ENCODE assay signal across 16 cellular contexts in genomic region chr1:179046808-179047636, GRCh38. TPM values are rescaled to one million over a fixed set of nuclear protein-coding genes. Genes with fewer than 3 reads are reported as not detected.
DNase-seq lines count a peak whose midpoint lies in the region; TF ChIP-seq lines count a peak whose summit lies in the region.
"Had no signal": no experiment of that assay in that cellular context is flagged by ENCODE, and none has a peak within 500 bp of the region (broad histone marks: within the 10 kb centered on the region; RNA-seq: fewer than 3 reads in every experiment).

No MANE protein-coding gene starts in this region.

- H3K14ac ChIP-seq in H9 (ENCODE audit: insufficient read depth, low read length): no peak overlapping the region

- no peaks in the 10 kb centered on the region for H3K9me3 ChIP-seq in H9 (ENCODE audit: control insufficient read depth, low read depth, low read length)
- H3K9me3 ChIP-seq in mesodermal cell (ENCODE audit: control insufficient read depth, low read length): no peaks in the 10 kb centered on the region
- H3K9me3 ChIP-seq: neutrophil, tibial artery had no signal

- H3K36me3 Mint-ChIP-seq in H9 (ENCODE audit: insufficient read depth in 1 of 3, low read depth in 3 of 3): peaks cover 0 to 10% (median 4%) of the 10 kb centered on the region in 3 experiments; a peak in 4 of 7 replicates

- H3K23me2 ChIP-seq in H9 (ENCODE audit: insufficient read length, low read depth, low read length, poor library complexity, severe bottlenecking): no peaks in the 10 kb centered on the region

- no peaks in the 10 kb centered on the region for H4K20me1 ChIP-seq in H9 (ENCODE audit: control insufficient read depth, insufficient read depth, insufficient read length)

- H2AFZ ChIP-seq in H9 (ENCODE audit: low read length): no peak overlapping the region

- no peak overlapping the region for H3K4me2 ChIP-seq in H9 (ENCODE audit: insufficient read depth, insufficient read length, low read length)

- H2BK20ac ChIP-seq in H9 (ENCODE audit: low read depth, low read length, poor library complexity, severe bottlenecking): no peak overlapping the region

- H3K4me1 ChIP-seq in H9 (ENCODE audit: insufficient read depth, low read length) (no peaks in the 10 kb centered on the region), mesodermal cell (ENCODE audit: control insufficient read depth, insufficient read depth, low read length, poor library complexity, severe bottlenecking) (peaks cover 8% of the 10 kb centered on the region)

- H3K36me3 ChIP-seq in mesodermal cell (ENCODE audit: control insufficient read depth, insufficient read depth, low read length): peaks cover 7% of the 10 kb centered on the region

- H2BK15ac ChIP-seq in H9 (ENCODE audit: low read depth, low read length): no peak overlapping the region

- no peak overlapping the region for H4K91ac ChIP-seq in H9 (ENCODE audit: insufficient read length, low read depth, low read length)

- H3K27me3 Mint-ChIP-seq in H9 (ENCODE audit: low read depth): no peaks in the 10 kb centered on the region
- H3K27me3 Mint-ChIP-seq: activated CD4-positive, alpha-beta T cell treated with anti-CD3 and anti-CD28 coated beads for 36 hours; activated naive CD8-positive, alpha-beta T cell treated with anti-CD3 and anti-CD28 coated beads for 36 hours had no signal

- no peaks in the 10 kb centered on the region for H3K27me3 ChIP-seq in H9 (ENCODE audit: insufficient read depth, low read length)
- H3K27me3 ChIP-seq: neutrophil, tibial artery had no signal

- no peak overlapping the region for H3K4me3 Mint-ChIP-seq in H9
- H3K4me3 Mint-ChIP-seq: activated CD4-positive, alpha-beta T cell treated with anti-CD3 and anti-CD28 coated beads for 36 hours; activated naive CD8-positive, alpha-beta T cell treated with anti-CD3 and anti-CD28 coated beads for 36 hours had no signal

- no peak overlapping the region for H3K4ac ChIP-seq in H9 (ENCODE audit: low read depth, low read length)

- H3K27ac ChIP-seq in H9 (ENCODE audit: insufficient read length, low read depth, low read length): no peak overlapping the region
- peak overlapping the region; percentile 51 for H3K27ac ChIP-seq in mesodermal cell (ENCODE audit: low read depth, low read length, severe bottlenecking)
- H3K27ac ChIP-seq: C4-2B, neutrophil, tibial artery had no signal

- DNase-seq in H9 (no peak), OCI-M2 (lab: John Stamatoyannopoulos, UW; ENCODE audit: unreplicated experiment) (peak; percentile 92), epithelial cell of esophagus (ENCODE audit: low read depth) (peak; percentile 21), NCI-H2029 treated with DMSO at 0.1 percent for 48 hours (lab: John Stamatoyannopoulos, UW) (no peak), NCI-H2081 (lab: John Stamatoyannopoulos, UW) (no peak), SHP77 treated with DMSO at 0.1 percent for 48 hours (lab: John Stamatoyannopoulos, UW) (no peak), T-helper 1 cell (no peak)
- DNase-seq: activated CD4-positive, alpha-beta T cell treated with anti-CD3 and anti-CD28 coated beads for 36 hours; activated naive CD8-positive, alpha-beta T cell treated with anti-CD3 and anti-CD28 coated beads for 36 hours; NCI-H2029; NCI-H82; stimulated activated CD4-positive, alpha-beta T cell treated with anti-CD3 and anti-CD28 coated beads, Interleukin-4, amount 100 ng/mL, for 24 hours; tibial artery had no signal

- H3K27ac Mint-ChIP-seq in H9: peak overlapping the region in 2 of 3 experiments; percentile 1 to 3; a peak in 2 of 7 replicates
- H3K27ac Mint-ChIP-seq: activated CD4-positive, alpha-beta T cell treated with anti-CD3 and anti-CD28 coated beads for 36 hours; activated naive CD8-positive, alpha-beta T cell treated with anti-CD3 and anti-CD28 coated beads for 36 hours had no signal

- H3K23ac ChIP-seq in H9 (ENCODE audit: insufficient read length, low read depth, low read length): no peak overlapping the region

- no peak for TF ChIP-seq CTCF in H9 (conservative IDR thresholded peaks at IDR 0.05)
- TF ChIP-seq CTCF in epithelial cell of esophagus (IDR thresholded peaks at IDR 0.05; ENCODE audit: insufficient read depth, low read depth, low read length, missing control alignments): no peak

- H2AK5ac ChIP-seq in H9 (ENCODE audit: insufficient read length, low read length): no peak overlapping the region

- H2BK120ac ChIP-seq in H9 (ENCODE audit: low read depth, low read length, poor library complexity, severe bottlenecking): no peak overlapping the region

- no peak overlapping the region for H4K5ac ChIP-seq in H9 (ENCODE audit: insufficient read length, low read depth, low read length)

- no peak overlapping the region for H3K9ac ChIP-seq in H9 (ENCODE audit: extremely low read depth, insufficient read length, low read length)

- H3K4me3 ChIP-seq in epithelial cell of esophagus (ENCODE audit: low read length) (no peak overlapping the region), mesodermal cell (ENCODE audit: extremely low read depth, insufficient read depth, low read length, poor library complexity, severe bottlenecking) (no peak overlapping the region)
- H3K4me3 ChIP-seq: tibial artery had no signal

- H3K9me3 Mint-ChIP-seq in H9: no peaks in the 10 kb centered on the region; a peak in 1 of 5 replicates
- H3K9me3 Mint-ChIP-seq: activated naive CD8-positive, alpha-beta T cell treated with anti-CD3 and anti-CD28 coated beads for 36 hours had no signal

- no peak overlapping the region for H4K8ac ChIP-seq in H9 (replicated peaks; ENCODE audit: insufficient read length, low read depth, low read length)

- no peak overlapping the region for H3T11ph ChIP-seq in H9 (ENCODE audit: low read length)

- no peak overlapping the region for H2BK12ac ChIP-seq in H9 (ENCODE audit: insufficient read length, low read depth, low read length)

- H3K79me1 ChIP-seq in H9 (ENCODE audit: insufficient read depth, low read depth, low read length, poor library complexity, severe bottlenecking): no peaks in the 10 kb centered on the region

- H3K4me1 Mint-ChIP-seq in H9: 0 out of 4 replicates have a peak, but pooled peaks cover 0 to 3% of the 10 kb centered on the region in 2 experiments
- H3K4me1 Mint-ChIP-seq: activated CD4-positive, alpha-beta T cell treated with anti-CD3 and anti-CD28 coated beads for 36 hours had no signal

- H3K56ac ChIP-seq in H9 (ENCODE audit: insufficient read length, low read depth, low read length): no peak overlapping the region

- no peaks in the 10 kb centered on the region for H3K79me2 ChIP-seq in H9 (ENCODE audit: insufficient read depth, low read length)

- no peak overlapping the region for H2BK5ac ChIP-seq in H9 (ENCODE audit: insufficient read length, low read length)

- H3K18ac ChIP-seq in H9 (ENCODE audit: insufficient read length, low read depth, low read length): no peak overlapping the region

- WGBS in H9 (ENCODE audit: extremely low coverage, insufficient read length, low lambda C conversion rate): no CpG with 5 or more reads among the region's 14 CpGs
- WGBS in mesodermal cell (ENCODE audit: insufficient coverage in 2 of 2), 2 experiments: 93 to 96% methylated on average over 5 to 11 of the region's 14 CpGs

RNA-seq across cellular contexts. Expression of gene FAM20B, which starts 21.3 kb away (rescaled TPM):
- 32.8 and 35.4 TPM in 2 replicates for total RNA-seq in H9 (2021)
- 24.6 TPM for polyA plus RNA-seq in mesodermal cell (2013, experiment 1 of 2)
- polyA plus RNA-seq in mesodermal cell (2013, experiment 2 of 2): 24.3 TPM

RNA-seq across cellular contexts. Expression of gene TOR3A, which starts 34.8 kb away (rescaled TPM):
- 25.6 and 27.3 TPM in 2 replicates for total RNA-seq in H9 (2021)
- 10.9 TPM for polyA plus RNA-seq in mesodermal cell (2013, experiment 1 of 2)
- 9.5 TPM for polyA plus RNA-seq in mesodermal cell (2013, experiment 2 of 2)

Comparison
In these comparisons a context has a peak if more than half of its experiments do, and no peak if none do; other contexts are left out.
1. DNase-seq: peak in OCI-M2 (single experiment) and epithelial cell of esophagus (single experiment); none in H9 (single experiment), NCI-H2029 treated with DMSO at 0.1 percent for 48 hours (single experiment), NCI-H2081 (0 of 2), SHP77 treated with DMSO at 0.1 percent for 48 hours (single experiment) and T-helper 1 cell (0 of 5).